ENCODE assay signal across 1 cellular context in genomic region chr6:43491750-43492661, GRCh38.
TF ChIP-seq lines count a peak whose summit lies in the region.

No MANE protein-coding gene starts in this region.

TF ChIP-seq in HepG2, 621 proteins besides CTCF, POLR2A, EP300 and RAD21 (continued from another document and continues in another):
- TF ChIP-seq ZNF280B (CRISPR knock-in tag; IDR thresholded peaks at IDR 0.05; ENCODE audit: borderline replicate concordance): peak; percentile 40; the same call in 1 of the 2 replicates
- no peak for TF ChIP-seq ZUFSP (CRISPR knock-in tag; IDR thresholded peaks at IDR 0.05; ENCODE audit: borderline replicate concordance)
- 0 out of 2 replicates have a peak, but pooled peaks have one; percentile 27 for TF ChIP-seq ZSCAN21 (CRISPR knock-in tag; IDR thresholded peaks at IDR 0.05; ENCODE audit: borderline replicate concordance)
- no peak for TF ChIP-seq ZNF468 (CRISPR knock-in tag; IDR thresholded peaks at IDR 0.05)
- no peak for TF ChIP-seq ZNF33B (CRISPR knock-in tag; IDR thresholded peaks at IDR 0.05)
- no peak for TF ChIP-seq CREM (IDR thresholded peaks at IDR 0.05)
- TF ChIP-seq CREM (CRISPR knock-in tag; IDR thresholded peaks at IDR 0.05): no peak
- TF ChIP-seq NFIC (IDR thresholded peaks at IDR 0.05; ENCODE audit: low read length): no peak
- TF ChIP-seq NPAS2 (CRISPR knock-in tag; IDR thresholded peaks at IDR 0.05; ENCODE audit: borderline replicate concordance): no peak
- TF ChIP-seq NKX3-1 (CRISPR knock-in tag; IDR thresholded peaks at IDR 0.05): no peak
- TF ChIP-seq SNAI1 (CRISPR knock-in tag; IDR thresholded peaks at IDR 0.05; ENCODE audit: borderline replicate concordance): no peak
- TF ChIP-seq ATM (IDR thresholded peaks at IDR 0.05; ENCODE audit: borderline replicate concordance): no peak
- TF ChIP-seq TCF7L2 (IDR thresholded peaks at IDR 0.05; ENCODE audit: low read depth, low read length): no peak
- peak; percentile 76 for TF ChIP-seq HNRNPL (IDR thresholded peaks at IDR 0.05; ENCODE audit: low read depth, low read length)
- no peak for TF ChIP-seq ZNF674 (CRISPR knock-in tag; IDR thresholded peaks at IDR 0.05; ENCODE audit: low read depth)
- TF ChIP-seq ZSCAN30 (CRISPR knock-in tag; IDR thresholded peaks at IDR 0.05): no peak
- no peak for TF ChIP-seq PTBP1 (IDR thresholded peaks at IDR 0.05; ENCODE audit: low read depth, low read length, poor library complexity, severe bottlenecking)
- TF ChIP-seq ZNF20 (CRISPR knock-in tag; IDR thresholded peaks at IDR 0.05): no peak
- TF ChIP-seq MIER2 (CRISPR knock-in tag; IDR thresholded peaks at IDR 0.05): no peak
- no peak for TF ChIP-seq SCMH1 (CRISPR knock-in tag; IDR thresholded peaks at IDR 0.05; ENCODE audit: borderline replicate concordance)
- no peak for TF ChIP-seq ZBTB37 (CRISPR knock-in tag; IDR thresholded peaks at IDR 0.05)
- no peak for TF ChIP-seq TAF15 (IDR thresholded peaks at IDR 0.05; ENCODE audit: low read depth, low read length, poor library complexity, severe bottlenecking)
- 0 out of 2 replicates have a peak, but pooled peaks have one; percentile 7 for TF ChIP-seq MLX (CRISPR knock-in tag; IDR thresholded peaks at IDR 0.05)
- TF ChIP-seq ZNF790 (CRISPR knock-in tag; IDR thresholded peaks at IDR 0.05; ENCODE audit: borderline replicate concordance): no peak
- TF ChIP-seq MXD1 (CRISPR knock-in tag; IDR thresholded peaks at IDR 0.05): 0 out of 2 replicates have a peak, but pooled peaks have one; percentile 54
- TF ChIP-seq ZNF776 (CRISPR knock-in tag; IDR thresholded peaks at IDR 0.05): no peak
- no peak for TF ChIP-seq KLF6 (CRISPR knock-in tag; IDR thresholded peaks at IDR 0.05)
- no peak for TF ChIP-seq ZNF609 (CRISPR knock-in tag; IDR thresholded peaks at IDR 0.05; ENCODE audit: borderline replicate concordance)
- no peak for TF ChIP-seq NFKB2 (CRISPR knock-in tag; IDR thresholded peaks at IDR 0.05; ENCODE audit: borderline replicate concordance)
- no peak for TF ChIP-seq NONO (IDR thresholded peaks at IDR 0.05)
- no peak for TF ChIP-seq NONO (CRISPR knock-in tag; conservative IDR thresholded peaks at IDR 0.05)
- peak; percentile 30 for TF ChIP-seq ZNF407 (CRISPR knock-in tag; IDR thresholded peaks at IDR 0.05; ENCODE audit: not compliant biosample characterization)
- no peak for TF ChIP-seq ZNF775 (CRISPR knock-in tag; IDR thresholded peaks at IDR 0.05; ENCODE audit: borderline replicate concordance)
- no peak for TF ChIP-seq MYPOP (CRISPR knock-in tag; IDR thresholded peaks at IDR 0.05)
- no peak for TF ChIP-seq ZFP62 (CRISPR knock-in tag; IDR thresholded peaks at IDR 0.05)
- no peak for TF ChIP-seq ZNF503 (CRISPR knock-in tag; IDR thresholded peaks at IDR 0.05)
- TF ChIP-seq ZNF367 (CRISPR knock-in tag; IDR thresholded peaks at IDR 0.05; ENCODE audit: borderline replicate concordance): no peak
- no peak for TF ChIP-seq EZH2 (conservative IDR thresholded peaks at IDR 0.05; ENCODE audit: low read depth, low read length)
- TF ChIP-seq RCOR2 (CRISPR knock-in tag; IDR thresholded peaks at IDR 0.05): no peak
- 0 out of 2 replicates have a peak, but pooled peaks have one; percentile 20 for TF ChIP-seq ZFP37 (CRISPR knock-in tag; IDR thresholded peaks at IDR 0.05; ENCODE audit: borderline replicate concordance)
- no peak for TF ChIP-seq ZBTB20 (CRISPR knock-in tag; IDR thresholded peaks at IDR 0.05; ENCODE audit: borderline replicate concordance, low read depth)
